In the genomic region with DNA sequence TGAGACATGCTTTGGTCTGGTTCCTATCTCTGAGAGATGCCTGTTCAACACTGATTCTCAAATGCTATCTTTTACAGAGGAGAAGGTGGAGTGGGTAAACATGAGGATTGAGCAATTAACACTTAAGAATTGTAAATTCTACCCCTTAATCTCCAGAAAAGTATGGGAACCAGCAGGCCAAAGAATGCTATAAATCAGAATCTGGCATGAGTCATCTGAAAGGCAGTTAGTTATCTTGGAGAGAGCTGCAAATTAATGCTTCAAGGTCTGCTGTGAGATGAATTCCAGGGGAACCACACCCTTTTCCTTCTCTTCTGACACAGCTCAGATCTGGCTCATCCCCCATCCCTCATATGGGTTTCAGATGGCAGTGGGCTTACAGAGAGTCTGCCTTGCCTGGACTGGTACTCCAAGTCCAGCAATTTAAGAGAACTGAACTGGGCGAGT, we compare ENCODE assay signal across 9 cellular contexts. TPM values are rescaled to one million over a fixed set of nuclear protein-coding genes. Genes with fewer than 3 reads are reported as not detected.
A peak's percentile ranks its signal among the peaks of the same experiment; 100 is the strongest.
DNase-seq lines count a peak whose midpoint lies in the region; ATAC-seq, FAIRE-seq and TF ChIP-seq lines count a peak whose summit lies in the region.
"Had no signal": no experiment of that assay in that cellular context is flagged by ENCODE, and none has a peak within 500 bp of the region (broad histone marks: within the 10 kb centered on the region; RNA-seq: fewer than 3 reads in every experiment).

No MANE protein-coding gene starts in this region.

- TF ChIP-seq CTCF in H1 (IDR thresholded peaks at IDR 0.05; ENCODE audit: control extremely low read depth in 1 of 3, insufficient read depth in 1 of 3, low read depth in 1 of 3, low read length in 3 of 3), result no peak

- H2AFZ ChIP-seq in H1 (ENCODE audit: low read length), result no peak overlapping the region
- H2AFZ ChIP-seq in trophoblast cell (ENCODE audit: insufficient read depth, low read length, poor library complexity), result no peak overlapping the region

- peaks cover 5 to 26% (median 18%) of the 10 kb centered on the region in 4 experiments; a peak in 6 of 8 replicates for H3K36me3 ChIP-seq in H1 (ENCODE audit: control insufficient read depth in 2 of 4, insufficient read depth in 4 of 4, low read length in 3 of 4)
- H3K36me3 ChIP-seq in trophoblast cell (ENCODE audit: control insufficient read depth in 1 of 2, insufficient read depth in 2 of 2, low read length in 2 of 2), result peaks cover 2 to 25% of the 10 kb centered on the region in 2 experiments

- no peak overlapping the region for H3K56ac ChIP-seq in H1 (replicated peaks; ENCODE audit: insufficient read length, low read depth, low read length)

- no peak overlapping the region for H3K4me3 ChIP-seq in H1 (ENCODE audit: extremely low read depth in 1 of 4, insufficient read depth in 2 of 4, low read depth in 3 of 4, low read length in 4 of 4)
- H3K4me3 ChIP-seq in trophoblast cell (ENCODE audit: low read depth, low read length), result no peak overlapping the region

- H4K12ac ChIP-seq in trophoblast cell (ENCODE audit: low read depth, low read length), result no peak overlapping the region

- no peak overlapping the region for H4K8ac ChIP-seq in H1 (ENCODE audit: extremely low read depth, insufficient read depth, low read length)
- no peak overlapping the region for H4K8ac ChIP-seq in trophoblast cell (ENCODE audit: low read depth, low read length)

- no peak overlapping the region for H4K5ac ChIP-seq in H1 (ENCODE audit: insufficient read length, low read depth, low read length)

- H2BK12ac ChIP-seq in H1 (ENCODE audit: low read depth, low read length) (0 out of 2 replicates have a peak overlapping the region, but pooled peaks have one; percentile 35), trophoblast cell (ENCODE audit: low read length) (peak overlapping the region; percentile 8)

- no peak overlapping the region for H4K91ac ChIP-seq in H1 (replicated peaks; ENCODE audit: insufficient read length, low read length)
- H4K91ac ChIP-seq in trophoblast cell (ENCODE audit: low read depth, low read length), result no peak overlapping the region

- TF ChIP-seq RAD21 in H1 (IDR thresholded peaks at IDR 0.05 in 1 of 2, conservative IDR thresholded peaks at IDR 0.05 in 1 of 2; ENCODE audit: low read depth in 2 of 2, low read length in 2 of 2), result no peak

- TF ChIP-seq EP300 in H1 (IDR thresholded peaks at IDR 0.05; ENCODE audit: borderline replicate concordance in 1 of 2, low read depth in 2 of 2, low read length in 2 of 2), result no peak

- H4K20me1 ChIP-seq in H1 (replicated peaks in 1 of 2; ENCODE audit: control insufficient read depth in 1 of 2, insufficient read depth in 2 of 2, low read length in 2 of 2), result peaks cover 0 to 3% of the 10 kb centered on the region in 2 experiments

- peak; percentile 94 for DNase-seq in EH (ENCODE audit: low read depth)
- DNase-seq in NOMO-1 treated with DMSO at 0.1 percent for 48 hours (lab: John Stamatoyannopoulos, UW; ENCODE audit: unreplicated experiment), result peak; percentile 65
- no peak for DNase-seq in H1 (ENCODE audit: low read depth in 1 of 2, low spot score in 2 of 2)
- peak; percentile 71 to 93 for DNase-seq in trophoblast cell
- no peak for DNase-seq in NCI-H1930 (lab: John Stamatoyannopoulos, UW)
- no peak for DNase-seq in NCI-H187 (lab: John Stamatoyannopoulos, UW)
- no peak for DNase-seq in GM12891 (ENCODE audit: insufficient read length, low spot score)
- DNase-seq: central memory CD4-positive, alpha-beta T cell had no signal

- H3K27me3 ChIP-seq in H1 (replicated peaks in 1 of 4; ENCODE audit: control insufficient read depth in 3 of 4, extremely low read depth in 1 of 4, insufficient read depth in 3 of 4, low read length in 3 of 4), result peaks cover 0 to 13% (median 6%) of the 10 kb centered on the region in 4 experiments; a peak in 4 of 7 replicates
- H3K27me3 ChIP-seq in trophoblast cell (ENCODE audit: insufficient read depth, low read length), result no peaks in the 10 kb centered on the region

- H3K79me2 ChIP-seq in H1 (ENCODE audit: control insufficient read depth in 1 of 2, insufficient read depth in 2 of 2, low read length in 2 of 2), result peaks cover 2 to 45% of the 10 kb centered on the region in 2 experiments; a peak in 3 of 4 replicates
- H3K79me2 ChIP-seq in trophoblast cell (ENCODE audit: control insufficient read depth, insufficient read depth, low read length, poor library complexity), result peaks cover 16% of the 10 kb centered on the region

- H3K9me3 ChIP-seq in H1 (ENCODE audit: insufficient read depth in 2 of 2, low read depth in 1 of 2, low read length in 1 of 2) (no peaks in the 10 kb centered on the region), trophoblast cell (ENCODE audit: insufficient read depth, low read depth, low read length) (peaks cover 2% of the 10 kb centered on the region)

- POLR2A ChIA-PET in H1 (lab: Charles Lee; ENCODE audit: partially characterized antibody), result no interaction called here

- ATAC-seq in GM21619 (IDR thresholded peaks at IDR 0.05; ENCODE audit: unreplicated experiment), result no peak

- no peak for FAIRE-seq in H1 (lab: Jason Lieb, UNC)
- no peak for FAIRE-seq in GM12891 (lab: Jason Lieb, UNC)

- H3K18ac ChIP-seq in H1 (ENCODE audit: extremely low read depth, low read length), result no peak overlapping the region
- no peak overlapping the region for H3K18ac ChIP-seq in trophoblast cell (ENCODE audit: low read length)

- H3K4me1 ChIP-seq in H1 (replicated peaks in 1 of 4; ENCODE audit: control insufficient read depth in 3 of 4, insufficient read depth in 4 of 4, low read length in 3 of 4), result peaks cover 0 to 19% (median 7%) of the 10 kb centered on the region in 4 experiments; a peak in 6 of 7 replicates
- H3K4me1 ChIP-seq in trophoblast cell (ENCODE audit: control insufficient read depth in 1 of 2, insufficient read depth in 2 of 2, low read length in 2 of 2), result peaks cover 19 to 27% of the 10 kb centered on the region in 2 experiments

- H3K79me1 ChIP-seq in H1 (ENCODE audit: low read depth, low read length) (peaks cover 6% of the 10 kb centered on the region), trophoblast cell (ENCODE audit: low read length) (peaks cover 35% of the 10 kb centered on the region)

- peaks cover 8% of the 10 kb centered on the region for H3K23me2 ChIP-seq in H1 (ENCODE audit: low read depth, low read length)

- H3K14ac ChIP-seq in H1 (ENCODE audit: insufficient read length) (no peak overlapping the region), trophoblast cell (ENCODE audit: low read length) (no peak overlapping the region)

- H2BK15ac ChIP-seq in H1 (ENCODE audit: low read length), result no peak overlapping the region

- H2BK120ac ChIP-seq in H1 (replicated peaks; ENCODE audit: low read depth, low read length), result no peak overlapping the region
- H2BK120ac ChIP-seq in trophoblast cell (ENCODE audit: insufficient read depth, low read length, poor library complexity), result no peak overlapping the region

- CTCF ChIA-PET in H1 (lab: Charles Lee; ENCODE audit: partially characterized antibody), result interaction anchor here (0.9 to 31.0 kb wide), 5 partner anchors 6 to 52 kb away, joined by 3 to 553 read pairs (median 292); a partner anchor contains a TSS

- H3K27ac ChIP-seq in H1 (ENCODE audit: low read depth, low read length), result no peak overlapping the region; the same call in 1 of the 2 replicates
- H3K27ac ChIP-seq in trophoblast cell (ENCODE audit: low read depth, low read length), result peak overlapping the region; percentile 90

- 93% methylated on average over 1 of the region's 1 CpG; no CpG with 5 or more reads in 1 of the 2 experiments for WGBS in H1 (ENCODE audit: extremely low coverage in 1 of 2, insufficient coverage in 1 of 2, insufficient read length in 1 of 2, insufficient replicate concordance in 2 of 2, low coverage in 1 of 2, low lambda C conversion rate in 2 of 2, missing lambda C conversion rate in 1 of 2), 2 experiments
- WGBS in trophoblast cell (ENCODE audit: extremely low coverage, insufficient coverage, insufficient read length), result no CpG with 5 or more reads among the region's 1 CpG

- no peak overlapping the region for H2BK5ac ChIP-seq in H1 (ENCODE audit: low read depth, low read length)
- H2BK5ac ChIP-seq in trophoblast cell (ENCODE audit: low read depth, low read length, poor library complexity), result peak overlapping the region; percentile 31

- peak overlapping the region in 1 of 2 experiments; percentile 40; a peak in 1 of 4 replicates for H3K4me2 ChIP-seq in H1 (ENCODE audit: insufficient read depth in 1 of 2, low read depth in 2 of 2, low read length in 2 of 2)
- H3K4me2 ChIP-seq in trophoblast cell (ENCODE audit: low read length), result peak overlapping the region; percentile 78

- H3K4ac ChIP-seq in H1 (replicated peaks; ENCODE audit: insufficient read length, low read depth, low read length) (no peak overlapping the region), trophoblast cell (ENCODE audit: low read depth, low read length) (no peak overlapping the region)

- no peak overlapping the region for H2BK20ac ChIP-seq in H1 (ENCODE audit: low read length)

- TF ChIP-seq POLR2A in H1 (IDR thresholded peaks at IDR 0.05; ENCODE audit: control extremely low read depth in 1 of 2, low read depth in 2 of 2, low read length in 2 of 2), result no peak
- no peak for TF ChIP-seq POLR2A in GM12891 (IDR thresholded peaks at IDR 0.05; ENCODE audit: low read depth, low read length)

- H2AK5ac ChIP-seq in H1 (ENCODE audit: low read depth, low read length) (no peak overlapping the region), trophoblast cell (ENCODE audit: low read length) (no peak overlapping the region)

- H3K23ac ChIP-seq in H1 (ENCODE audit: insufficient read length) (no peak overlapping the region), trophoblast cell (ENCODE audit: low read length) (no peak overlapping the region)

- H3K9ac ChIP-seq in H1 (replicated peaks in 1 of 4; ENCODE audit: extremely low read depth in 1 of 4, low read depth in 3 of 4, low read length in 3 of 4), result no peak overlapping the region
- no peak overlapping the region for H3K9ac ChIP-seq in trophoblast cell (ENCODE audit: low read length)

RNA-seq across cellular contexts. Expression of a gene that starts 5.2 kb away (rescaled TPM):
- 231 and 233 TPM in 2 replicates for total RNA-seq in H1 (2021; fragmentation: NEBNext Ultra II Directional; extraction: Animal tissue kit (Norgen Biotek cat#: 25700))
- 13.7 and 23.9 TPM in 2 replicates for polyA plus RNA-seq in H1 (2011; rRNA removed)
- polyA plus RNA-seq in H1 (2011; cell fraction: cytosol; rRNA removed), result 21.2 TPM
- 9.6 TPM for polyA plus RNA-seq in H1 (2011; cell fraction: nucleus; rRNA removed)
- 142 to 324 TPM (median 157 TPM) in 4 replicates for polyA plus RNA-seq in H1 (2012, experiment 1 of 2)
- 244 TPM for polyA plus RNA-seq in H1 (2012, experiment 2 of 2)
- polyA plus RNA-seq in H1 (2013, experiment 1 of 2), result 363 TPM
- 400 TPM for polyA plus RNA-seq in H1 (2013, experiment 2 of 2)
- polyA minus RNA-seq in H1 (2011; rRNA and poly(A)+ RNA removed), result 13.7 and 20.1 TPM in 2 replicates
- 51.0 TPM for polyA minus RNA-seq in H1 (2011; cell fraction: cytosol; rRNA and poly(A)+ RNA removed)
- polyA minus RNA-seq in H1 (2011; cell fraction: nucleus; rRNA and poly(A)+ RNA removed), result 12.2 TPM
- 1,216 and 1,221 TPM in 2 replicates for polyA plus RNA-seq in trophoblast cell (2013)
- polyA plus RNA-seq in GM12891 (2012; ENCODE audit: low read depth, missing spikeins), result 0.64 TPM

RNA-seq across cellular contexts. Expression of a gene that starts 48.4 kb away (rescaled TPM):
- total RNA-seq in H1 (2021; fragmentation: NEBNext Ultra II Directional; extraction: Animal tissue kit (Norgen Biotek cat#: 25700)), result 120 and 124 TPM in 2 replicates
- polyA plus RNA-seq in H1 (2011; rRNA removed), result 249 and 343 TPM in 2 replicates
- 233 TPM for polyA plus RNA-seq in H1 (2011; cell fraction: cytosol; rRNA removed)
- polyA plus RNA-seq in H1 (2011; cell fraction: nucleus; rRNA removed), result 162 TPM
- polyA plus RNA-seq in H1 (2012, experiment 1 of 2), result 367 to 420 TPM (median 401 TPM) in 4 replicates
- polyA plus RNA-seq in H1 (2012, experiment 2 of 2), result 895 TPM
- 470 TPM for polyA plus RNA-seq in H1 (2013, experiment 1 of 2)
- polyA plus RNA-seq in H1 (2013, experiment 2 of 2), result 521 TPM
- polyA minus RNA-seq in H1 (2011; rRNA and poly(A)+ RNA removed), result 138 and 139 TPM in 2 replicates
- 64.8 TPM for polyA minus RNA-seq in H1 (2011; cell fraction: cytosol; rRNA and poly(A)+ RNA removed)
- 71.5 TPM for polyA minus RNA-seq in H1 (2011; cell fraction: nucleus; rRNA and poly(A)+ RNA removed)
- 4,655 and 4,754 TPM in 2 replicates for polyA plus RNA-seq in trophoblast cell (2013)
- polyA plus RNA-seq in GM12891 (2012; ENCODE audit: low read depth, missing spikeins), result 49.0 TPM

Comparison
In these comparisons a context has a peak if more than half of its experiments do, and no peak if none do; other contexts are left out.
1. DNase-seq: peak in EH (single experiment), NOMO-1 treated with DMSO at 0.1 percent for 48 hours (single experiment) and trophoblast cell (2 of 2); none in H1 (0 of 2), NCI-H1930 (0 of 2), NCI-H187 (0 of 2) and GM12891 (single experiment).